1 cellular context compared by ENCODE assay signal in genomic region chrX:24020280-24020876, GRCh38.
TF ChIP-seq lines count a peak whose summit lies in the region.

No MANE protein-coding gene starts in this region.

TF ChIP-seq in GM12878, 131 proteins besides CTCF, POLR2A, EP300 and RAD21:
- no peak for TF ChIP-seq RFX5 (IDR thresholded peaks at IDR 0.05; ENCODE audit: low read depth, low read length)
- TF ChIP-seq SMC3 (IDR thresholded peaks at IDR 0.05; ENCODE audit: borderline replicate concordance, low read length) = no peak
- no peak for TF ChIP-seq RBBP5 (conservative IDR thresholded peaks at IDR 0.05)
- no peak for TF ChIP-seq TCF12 (IDR thresholded peaks at IDR 0.05; ENCODE audit: low read depth, low read length)
- no peak for TF ChIP-seq NRF1 (conservative IDR thresholded peaks at IDR 0.05; ENCODE audit: low read depth, low read length)
- TF ChIP-seq NR2C1 (IDR thresholded peaks at IDR 0.05) = no peak
- no peak for TF ChIP-seq STAT1 (conservative IDR thresholded peaks at IDR 0.05)
- TF ChIP-seq IKZF2 (IDR thresholded peaks at IDR 0.05) = no peak
- TF ChIP-seq NR2C2 (IDR thresholded peaks at IDR 0.05; ENCODE audit: borderline replicate concordance, control insufficient read depth, insufficient read length, low read depth) = no peak
- no peak for TF ChIP-seq TAF1 (IDR thresholded peaks at IDR 0.05; ENCODE audit: borderline replicate concordance, low read depth, low read length)
- TF ChIP-seq, protein P1, sequence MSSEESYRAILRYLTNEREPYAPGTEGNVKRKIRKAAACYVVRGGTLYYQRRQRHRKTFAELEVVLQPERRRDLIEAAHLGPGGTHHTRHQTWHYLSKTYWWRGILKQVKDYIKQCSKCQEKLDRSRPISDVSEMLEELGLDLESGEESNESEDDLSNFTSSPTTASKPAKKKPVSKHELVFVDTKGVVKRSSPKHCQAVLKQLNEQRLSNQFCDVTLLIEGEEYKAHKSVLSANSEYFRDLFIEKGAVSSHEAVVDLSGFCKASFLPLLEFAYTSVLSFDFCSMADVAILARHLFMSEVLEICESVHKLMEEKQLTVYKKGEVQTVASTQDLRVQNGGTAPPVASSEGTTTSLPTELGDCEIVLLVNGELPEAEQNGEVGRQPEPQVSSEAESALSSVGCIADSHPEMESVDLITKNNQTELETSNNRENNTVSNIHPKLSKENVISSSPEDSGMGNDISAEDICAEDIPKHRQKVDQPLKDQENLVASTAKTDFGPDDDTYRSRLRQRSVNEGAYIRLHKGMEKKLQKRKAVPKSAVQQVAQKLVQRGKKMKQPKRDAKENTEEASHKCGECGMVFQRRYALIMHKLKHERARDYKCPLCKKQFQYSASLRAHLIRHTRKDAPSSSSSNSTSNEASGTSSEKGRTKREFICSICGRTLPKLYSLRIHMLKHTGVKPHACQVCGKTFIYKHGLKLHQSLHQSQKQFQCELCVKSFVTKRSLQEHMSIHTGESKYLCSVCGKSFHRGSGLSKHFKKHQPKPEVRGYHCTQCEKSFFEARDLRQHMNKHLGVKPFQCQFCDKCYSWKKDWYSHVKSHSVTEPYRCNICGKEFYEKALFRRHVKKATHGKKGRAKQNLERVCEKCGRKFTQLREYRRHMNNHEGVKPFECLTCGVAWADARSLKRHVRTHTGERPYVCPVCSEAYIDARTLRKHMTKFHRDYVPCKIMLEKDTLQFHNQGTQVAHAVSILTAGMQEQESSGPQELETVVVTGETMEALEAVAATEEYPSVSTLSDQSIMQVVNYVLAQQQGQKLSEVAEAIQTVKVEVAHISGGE (CRISPR knock-in tag; IDR thresholded peaks at IDR 0.05) = no peak
- TF ChIP-seq YBX1 (IDR thresholded peaks at IDR 0.05) = no peak
TF ChIP-seq in GM12878: peak in this region for 0.
